1 cellular context compared by ENCODE assay signal in genomic region chr16:48561960-48562393, GRCh38.
TF ChIP-seq lines count a peak whose summit lies in the region.

No MANE protein-coding gene starts in this region.

TF ChIP-seq in HepG2, 621 proteins besides CTCF, POLR2A, EP300 and RAD21 (continued from another document and continues in another):
- no peak for TF ChIP-seq ZNF574 (CRISPR knock-in tag; IDR thresholded peaks at IDR 0.05)
- TF ChIP-seq, protein P1, sequence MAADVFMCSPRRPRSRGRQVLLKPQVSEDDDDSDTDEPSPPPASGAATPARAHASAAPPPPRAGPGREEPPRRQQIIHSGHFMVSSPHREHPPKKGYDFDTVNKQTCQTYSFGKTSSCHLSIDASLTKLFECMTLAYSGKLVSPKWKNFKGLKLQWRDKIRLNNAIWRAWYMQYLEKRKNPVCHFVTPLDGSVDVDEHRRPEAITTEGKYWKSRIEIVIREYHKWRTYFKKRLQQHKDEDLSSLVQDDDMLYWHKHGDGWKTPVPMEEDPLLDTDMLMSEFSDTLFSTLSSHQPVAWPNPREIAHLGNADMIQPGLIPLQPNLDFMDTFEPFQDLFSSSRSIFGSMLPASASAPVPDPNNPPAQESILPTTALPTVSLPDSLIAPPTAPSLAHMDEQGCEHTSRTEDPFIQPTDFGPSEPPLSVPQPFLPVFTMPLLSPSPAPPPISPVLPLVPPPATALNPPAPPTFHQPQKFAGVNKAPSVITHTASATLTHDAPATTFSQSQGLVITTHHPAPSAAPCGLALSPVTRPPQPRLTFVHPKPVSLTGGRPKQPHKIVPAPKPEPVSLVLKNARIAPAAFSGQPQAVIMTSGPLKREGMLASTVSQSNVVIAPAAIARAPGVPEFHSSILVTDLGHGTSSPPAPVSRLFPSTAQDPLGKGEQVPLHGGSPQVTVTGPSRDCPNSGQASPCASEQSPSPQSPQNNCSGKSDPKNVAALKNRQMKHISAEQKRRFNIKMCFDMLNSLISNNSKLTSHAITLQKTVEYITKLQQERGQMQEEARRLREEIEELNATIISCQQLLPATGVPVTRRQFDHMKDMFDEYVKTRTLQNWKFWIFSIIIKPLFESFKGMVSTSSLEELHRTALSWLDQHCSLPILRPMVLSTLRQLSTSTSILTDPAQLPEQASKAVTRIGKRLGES (CRISPR knock-in tag; IDR thresholded peaks at IDR 0.05; ENCODE audit: borderline replicate concordance): no peak
- no peak for TF ChIP-seq ZBTB20 (CRISPR knock-in tag; IDR thresholded peaks at IDR 0.05; ENCODE audit: borderline replicate concordance, low read depth)
- peak; percentile 95 for TF ChIP-seq RARA (CRISPR knock-in tag; IDR thresholded peaks at IDR 0.05)
- TF ChIP-seq, protein P2, sequence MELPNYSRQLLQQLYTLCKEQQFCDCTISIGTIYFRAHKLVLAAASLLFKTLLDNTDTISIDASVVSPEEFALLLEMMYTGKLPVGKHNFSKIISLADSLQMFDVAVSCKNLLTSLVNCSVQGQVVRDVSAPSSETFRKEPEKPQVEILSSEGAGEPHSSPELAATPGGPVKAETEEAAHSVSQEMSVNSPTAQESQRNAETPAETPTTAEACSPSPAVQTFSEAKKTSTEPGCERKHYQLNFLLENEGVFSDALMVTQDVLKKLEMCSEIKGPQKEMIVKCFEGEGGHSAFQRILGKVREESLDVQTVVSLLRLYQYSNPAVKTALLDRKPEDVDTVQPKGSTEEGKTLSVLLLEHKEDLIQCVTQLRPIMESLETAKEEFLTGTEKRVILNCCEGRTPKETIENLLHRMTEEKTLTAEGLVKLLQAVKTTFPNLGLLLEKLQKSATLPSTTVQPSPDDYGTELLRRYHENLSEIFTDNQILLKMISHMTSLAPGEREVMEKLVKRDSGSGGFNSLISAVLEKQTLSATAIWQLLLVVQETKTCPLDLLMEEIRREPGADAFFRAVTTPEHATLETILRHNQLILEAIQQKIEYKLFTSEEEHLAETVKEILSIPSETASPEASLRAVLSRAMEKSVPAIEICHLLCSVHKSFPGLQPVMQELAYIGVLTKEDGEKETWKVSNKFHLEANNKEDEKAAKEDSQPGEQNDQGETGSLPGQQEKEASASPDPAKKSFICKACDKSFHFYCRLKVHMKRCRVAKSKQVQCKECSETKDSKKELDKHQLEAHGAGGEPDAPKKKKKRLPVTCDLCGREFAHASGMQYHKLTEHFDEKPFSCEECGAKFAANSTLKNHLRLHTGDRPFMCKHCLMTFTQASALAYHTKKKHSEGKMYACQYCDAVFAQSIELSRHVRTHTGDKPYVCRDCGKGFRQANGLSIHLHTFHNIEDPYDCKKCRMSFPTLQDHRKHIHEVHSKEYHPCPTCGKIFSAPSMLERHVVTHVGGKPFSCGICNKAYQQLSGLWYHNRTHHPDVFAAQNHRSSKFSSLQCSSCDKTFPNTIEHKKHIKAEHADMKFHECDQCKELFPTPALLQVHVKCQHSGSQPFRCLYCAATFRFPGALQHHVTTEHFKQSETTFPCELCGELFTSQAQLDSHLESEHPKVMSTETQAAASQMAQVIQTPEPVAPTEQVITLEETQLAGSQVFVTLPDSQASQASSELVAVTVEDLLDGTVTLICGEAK (IDR thresholded peaks at IDR 0.05): no peak
- TF ChIP-seq, protein P2 (CRISPR knock-in tag; IDR thresholded peaks at IDR 0.05): no peak; the same call in 1 of the 2 replicates
- no peak for TF ChIP-seq ZNF430 (CRISPR knock-in tag; IDR thresholded peaks at IDR 0.05)
- TF ChIP-seq ZNF468 (CRISPR knock-in tag; IDR thresholded peaks at IDR 0.05): no peak
- TF ChIP-seq PTBP1 (IDR thresholded peaks at IDR 0.05; ENCODE audit: low read depth, low read length, poor library complexity, severe bottlenecking): no peak
- no peak for TF ChIP-seq ZNF432 (CRISPR knock-in tag; IDR thresholded peaks at IDR 0.05; ENCODE audit: borderline replicate concordance)
- TF ChIP-seq ATM (IDR thresholded peaks at IDR 0.05; ENCODE audit: borderline replicate concordance): no peak
- TF ChIP-seq MATR3 (CRISPR knock-in tag; IDR thresholded peaks at IDR 0.05): no peak
- TF ChIP-seq ZNF549 (CRISPR knock-in tag; IDR thresholded peaks at IDR 0.05): no peak
- TF ChIP-seq CHD4 (IDR thresholded peaks at IDR 0.05; ENCODE audit: borderline replicate concordance, low read length): no peak
- TF ChIP-seq, protein P3, sequence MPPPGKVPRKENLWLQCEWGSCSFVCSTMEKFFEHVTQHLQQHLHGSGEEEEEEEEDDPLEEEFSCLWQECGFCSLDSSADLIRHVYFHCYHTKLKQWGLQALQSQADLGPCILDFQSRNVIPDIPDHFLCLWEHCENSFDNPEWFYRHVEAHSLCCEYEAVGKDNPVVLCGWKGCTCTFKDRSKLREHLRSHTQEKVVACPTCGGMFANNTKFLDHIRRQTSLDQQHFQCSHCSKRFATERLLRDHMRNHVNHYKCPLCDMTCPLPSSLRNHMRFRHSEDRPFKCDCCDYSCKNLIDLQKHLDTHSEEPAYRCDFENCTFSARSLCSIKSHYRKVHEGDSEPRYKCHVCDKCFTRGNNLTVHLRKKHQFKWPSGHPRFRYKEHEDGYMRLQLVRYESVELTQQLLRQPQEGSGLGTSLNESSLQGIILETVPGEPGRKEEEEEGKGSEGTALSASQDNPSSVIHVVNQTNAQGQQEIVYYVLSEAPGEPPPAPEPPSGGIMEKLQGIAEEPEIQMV (CRISPR knock-in tag; IDR thresholded peaks at IDR 0.05; ENCODE audit: low read depth): no peak
- TF ChIP-seq TCF7 (IDR thresholded peaks at IDR 0.05; ENCODE audit: low read depth): peak; percentile 90
- TF ChIP-seq ZNF614 (CRISPR knock-in tag; IDR thresholded peaks at IDR 0.05; ENCODE audit: borderline replicate concordance): peak; percentile 54; the same call in 1 of the 2 replicates
- no peak for TF ChIP-seq ZMYM2 (CRISPR knock-in tag; IDR thresholded peaks at IDR 0.05)
- no peak for TF ChIP-seq FOXM1 (CRISPR knock-in tag; IDR thresholded peaks at IDR 0.05)
- no peak for TF ChIP-seq ZNF446 (CRISPR knock-in tag; IDR thresholded peaks at IDR 0.05)
- no peak for TF ChIP-seq ARID2 (CRISPR knock-in tag; IDR thresholded peaks at IDR 0.05; ENCODE audit: borderline replicate concordance)
- no peak for TF ChIP-seq KLF11 (CRISPR knock-in tag; IDR thresholded peaks at IDR 0.05)
- TF ChIP-seq TEAD2 (CRISPR knock-in tag; IDR thresholded peaks at IDR 0.05): no peak
- peak; percentile 68; the same call in 1 of the 2 replicates for TF ChIP-seq FOXA3 (CRISPR knock-in tag; IDR thresholded peaks at IDR 0.05)
- TF ChIP-seq GPN1 (CRISPR knock-in tag; IDR thresholded peaks at IDR 0.05; ENCODE audit: borderline replicate concordance): no peak
- TF ChIP-seq TFE3 (CRISPR knock-in tag; IDR thresholded peaks at IDR 0.05): no peak
- peak; percentile 68; the same call in 1 of the 2 replicates for TF ChIP-seq ERF (CRISPR knock-in tag; IDR thresholded peaks at IDR 0.05)
- TF ChIP-seq, protein P4, sequence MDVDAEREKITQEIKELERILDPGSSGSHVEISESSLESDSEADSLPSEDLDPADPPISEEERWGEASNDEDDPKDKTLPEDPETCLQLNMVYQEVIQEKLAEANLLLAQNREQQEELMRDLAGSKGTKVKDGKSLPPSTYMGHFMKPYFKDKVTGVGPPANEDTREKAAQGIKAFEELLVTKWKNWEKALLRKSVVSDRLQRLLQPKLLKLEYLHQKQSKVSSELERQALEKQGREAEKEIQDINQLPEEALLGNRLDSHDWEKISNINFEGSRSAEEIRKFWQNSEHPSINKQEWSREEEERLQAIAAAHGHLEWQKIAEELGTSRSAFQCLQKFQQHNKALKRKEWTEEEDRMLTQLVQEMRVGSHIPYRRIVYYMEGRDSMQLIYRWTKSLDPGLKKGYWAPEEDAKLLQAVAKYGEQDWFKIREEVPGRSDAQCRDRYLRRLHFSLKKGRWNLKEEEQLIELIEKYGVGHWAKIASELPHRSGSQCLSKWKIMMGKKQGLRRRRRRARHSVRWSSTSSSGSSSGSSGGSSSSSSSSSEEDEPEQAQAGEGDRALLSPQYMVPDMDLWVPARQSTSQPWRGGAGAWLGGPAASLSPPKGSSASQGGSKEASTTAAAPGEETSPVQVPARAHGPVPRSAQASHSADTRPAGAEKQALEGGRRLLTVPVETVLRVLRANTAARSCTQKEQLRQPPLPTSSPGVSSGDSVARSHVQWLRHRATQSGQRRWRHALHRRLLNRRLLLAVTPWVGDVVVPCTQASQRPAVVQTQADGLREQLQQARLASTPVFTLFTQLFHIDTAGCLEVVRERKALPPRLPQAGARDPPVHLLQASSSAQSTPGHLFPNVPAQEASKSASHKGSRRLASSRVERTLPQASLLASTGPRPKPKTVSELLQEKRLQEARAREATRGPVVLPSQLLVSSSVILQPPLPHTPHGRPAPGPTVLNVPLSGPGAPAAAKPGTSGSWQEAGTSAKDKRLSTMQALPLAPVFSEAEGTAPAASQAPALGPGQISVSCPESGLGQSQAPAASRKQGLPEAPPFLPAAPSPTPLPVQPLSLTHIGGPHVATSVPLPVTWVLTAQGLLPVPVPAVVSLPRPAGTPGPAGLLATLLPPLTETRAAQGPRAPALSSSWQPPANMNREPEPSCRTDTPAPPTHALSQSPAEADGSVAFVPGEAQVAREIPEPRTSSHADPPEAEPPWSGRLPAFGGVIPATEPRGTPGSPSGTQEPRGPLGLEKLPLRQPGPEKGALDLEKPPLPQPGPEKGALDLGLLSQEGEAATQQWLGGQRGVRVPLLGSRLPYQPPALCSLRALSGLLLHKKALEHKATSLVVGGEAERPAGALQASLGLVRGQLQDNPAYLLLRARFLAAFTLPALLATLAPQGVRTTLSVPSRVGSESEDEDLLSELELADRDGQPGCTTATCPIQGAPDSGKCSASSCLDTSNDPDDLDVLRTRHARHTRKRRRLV (CRISPR knock-in tag; IDR thresholded peaks at IDR 0.05): no peak
- TF ChIP-seq TCF12 (IDR thresholded peaks at IDR 0.05): no peak
- no peak for TF ChIP-seq TCF12 (CRISPR knock-in tag; IDR thresholded peaks at IDR 0.05)
- TF ChIP-seq TMF1 (CRISPR knock-in tag; IDR thresholded peaks at IDR 0.05; ENCODE audit: low read depth): no peak
- no peak for TF ChIP-seq NFE2 (CRISPR knock-in tag; IDR thresholded peaks at IDR 0.05)
- TF ChIP-seq NR1H2 (CRISPR knock-in tag; IDR thresholded peaks at IDR 0.05; ENCODE audit: borderline replicate concordance, low read depth): no peak
- no peak for TF ChIP-seq HOXA5 (CRISPR knock-in tag; IDR thresholded peaks at IDR 0.05)
- TF ChIP-seq ZSCAN31 (CRISPR knock-in tag; IDR thresholded peaks at IDR 0.05; ENCODE audit: low read depth): no peak
- TF ChIP-seq SMARCC2 (IDR thresholded peaks at IDR 0.05): no peak
- no peak for TF ChIP-seq PCBP2 (optimal IDR thresholded peaks at IDR 0.05; ENCODE audit: low read depth, low read length, poor library complexity, severe bottlenecking)
